24 cellular contexts compared by ENCODE assay signal in the genomic region with DNA sequence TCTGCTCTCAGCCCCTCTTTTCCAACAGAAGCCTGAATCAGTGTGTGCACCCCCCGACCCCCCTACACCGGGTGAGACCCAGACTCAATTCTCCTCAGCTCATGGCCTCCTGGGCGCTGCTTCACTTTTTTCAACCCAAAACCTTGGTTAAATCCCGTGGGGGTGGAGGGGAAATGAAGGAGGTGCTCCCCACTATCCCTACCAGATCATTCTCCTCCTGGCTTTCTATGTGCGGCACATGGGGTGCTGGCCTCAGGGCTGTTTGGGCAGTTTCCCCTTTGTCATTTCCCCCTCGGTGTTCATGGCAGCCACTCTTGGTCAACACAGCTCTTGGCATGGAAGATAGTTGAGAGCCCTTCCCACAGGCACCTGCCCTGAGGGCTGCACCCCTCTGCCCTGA. TPM values are rescaled to one million over a fixed set of nuclear protein-coding genes. Genes with fewer than 3 reads are reported as not detected.
DNase-seq lines count a peak whose midpoint lies in the region; ATAC-seq, FAIRE-seq and TF ChIP-seq lines count a peak whose summit lies in the region.
"Had no signal": no experiment of that assay in that cellular context is flagged by ENCODE, and none has a peak within 500 bp of the region (broad histone marks: within the 10 kb centered on the region; RNA-seq: fewer than 3 reads in every experiment).

No MANE protein-coding gene starts in this region.

- DNase-seq in cardiac septum (ENCODE audit: low spot score): peak; percentile 50
- no peak for DNase-seq in Right ventricle myocardium superior
- DNase-seq in astrocyte (ENCODE audit: low read depth): no peak
- DNase-seq in left lobe of liver (ENCODE audit: low spot score): peak; percentile 26
- DNase-seq in trophoblast cell: no peak
- no peak for DNase-seq in RWPE1 (ENCODE audit: low spot score)
- DNase-seq in amygdala (lab: John Stamatoyannopoulos, UW): no peak
- DNase-seq: 8988T; C1 segment of cervical spinal cord; Calu3; CD4-positive, alpha-beta memory T cell; COR-L47; DMS153; DND-41; GM23248; HFFc6 had no signal

- no peaks in the 10 kb centered on the region for H3K9me3 Mint-ChIP-seq in astrocyte (ENCODE audit: unreplicated experiment)
- H3K9me3 Mint-ChIP-seq: CD4-positive, alpha-beta memory T cell; HFFc6 had no signal

- no peak overlapping the region for H2BK12ac ChIP-seq in trophoblast cell (ENCODE audit: low read length)

- no peak overlapping the region for H2AFZ ChIP-seq in astrocyte (ENCODE audit: low read depth, low read length)
- H2AFZ ChIP-seq in trophoblast cell (ENCODE audit: insufficient read depth, low read length, poor library complexity): no peak overlapping the region
- H2AFZ ChIP-seq: GM23248 had no signal

- peaks cover 2% of the 10 kb centered on the region for H3K4me1 Mint-ChIP-seq in astrocyte (ENCODE audit: low read depth, unreplicated experiment)
- H3K4me1 Mint-ChIP-seq: CD4-positive, alpha-beta memory T cell had no signal

- H3K79me1 ChIP-seq in trophoblast cell (ENCODE audit: low read length): no peaks in the 10 kb centered on the region

- H2AK5ac ChIP-seq in trophoblast cell (ENCODE audit: low read length): no peak overlapping the region

- H3K14ac ChIP-seq in trophoblast cell (ENCODE audit: low read length): no peak overlapping the region

- no peak overlapping the region for H3K9ac ChIP-seq in astrocyte (ENCODE audit: low read length)
- peak overlapping the region; percentile 33 for H3K9ac ChIP-seq in trophoblast cell (ENCODE audit: low read length)
- H3K9ac ChIP-seq: GM23248 had no signal

- WGBS in trophoblast cell (ENCODE audit: extremely low coverage, insufficient coverage, insufficient read length): no CpG with 5 or more reads among the region's 6 CpGs

- H2BK120ac ChIP-seq in trophoblast cell (ENCODE audit: insufficient read depth, low read length, poor library complexity): no peak overlapping the region

- H3K4me2 ChIP-seq in astrocyte (ENCODE audit: low read length) (no peak overlapping the region), trophoblast cell (ENCODE audit: low read length) (no peak overlapping the region)
- H3K4me2 ChIP-seq: A549 had no signal

- H3K27ac ChIP-seq in astrocyte (ENCODE audit: low read depth, low read length) (no peak overlapping the region), trophoblast cell (ENCODE audit: low read depth, low read length) (no peak overlapping the region), RWPE1 (no peak overlapping the region)
- H3K27ac ChIP-seq: A549, GM23248 had no signal

- no peaks in the 10 kb centered on the region for H4K20me1 ChIP-seq in astrocyte (ENCODE audit: insufficient read depth, low read length)

- CTCF ChIA-PET in RWPE1 (lab: Yijun Ruan, JAX): interaction anchor here (0.6 to 0.7 kb wide), 2 partner anchors 9 to 110 kb away, joined by 3 to 4 read pairs; no protein-coding TSS in a partner anchor

- H3K4me3 ChIP-seq in astrocyte (ENCODE audit: insufficient read depth, low read depth, low read length): no peak overlapping the region
- H3K4me3 ChIP-seq in trophoblast cell (ENCODE audit: low read depth, low read length): no peak overlapping the region
- H3K4me3 ChIP-seq: A549, GM23248, HAP-1 had no signal

- H3K4ac ChIP-seq in trophoblast cell (ENCODE audit: low read depth, low read length): no peak overlapping the region

- H3K18ac ChIP-seq in trophoblast cell (ENCODE audit: low read length): no peak overlapping the region

- peak overlapping the region; percentile 26 for H3K27ac Mint-ChIP-seq in astrocyte (ENCODE audit: unreplicated experiment)
- H3K27ac Mint-ChIP-seq: CD4-positive, alpha-beta memory T cell; HFFc6 had no signal

- ATAC-seq in Right ventricle myocardium superior (ENCODE audit: poor library complexity): no peak
- ATAC-seq in left lobe of liver: no peak
- ATAC-seq in HG02973 (IDR thresholded peaks at IDR 0.05; ENCODE audit: unreplicated experiment): no peak
- ATAC-seq: A549 had no signal

- intact Hi-C loops in cardiac septum (cut with DNase I) (no loop called here), Right ventricle myocardium superior (cut with DNase I) (no loop called here)

- H4K91ac ChIP-seq in trophoblast cell (ENCODE audit: low read depth, low read length): no peak overlapping the region

- H3K27me3 Mint-ChIP-seq in astrocyte (ENCODE audit: low read depth, unreplicated experiment): peaks cover 31% of the 10 kb centered on the region

- peaks cover 3% of the 10 kb centered on the region for H3K36me3 Mint-ChIP-seq in astrocyte (ENCODE audit: low read depth, unreplicated experiment)
- H3K36me3 Mint-ChIP-seq: CD4-positive, alpha-beta memory T cell had no signal

- H3K4me1 ChIP-seq in astrocyte (ENCODE audit: insufficient read depth, low read length) (no peaks in the 10 kb centered on the region), trophoblast cell (ENCODE audit: control insufficient read depth in 1 of 2, insufficient read depth in 2 of 2, low read length in 2 of 2) (no peaks in the 10 kb centered on the region)
- H3K4me1 ChIP-seq: A549, HAP-1 had no signal

- no peak for FAIRE-seq in astrocyte (lab: Jason Lieb, UNC)
- FAIRE-seq: A549, G401.6, GM12892, GM19239, H1 had no signal

- no peak overlapping the region for H4K12ac ChIP-seq in trophoblast cell (ENCODE audit: low read depth, low read length)

- H3K36me3 ChIP-seq in astrocyte (ENCODE audit: insufficient read depth, low read length) (no peaks in the 10 kb centered on the region), trophoblast cell (ENCODE audit: control insufficient read depth in 1 of 2, insufficient read depth in 2 of 2, low read length in 2 of 2) (no peaks in the 10 kb centered on the region)
- H3K36me3 ChIP-seq: HAP-1 had no signal

- H3K23ac ChIP-seq in trophoblast cell (ENCODE audit: low read length): no peak overlapping the region

- no peak for TF ChIP-seq CTCF in astrocyte (IDR thresholded peaks at IDR 0.05; ENCODE audit: insufficient read depth, low read depth, low read length)
- no peak for TF ChIP-seq CTCF in RWPE1 (conservative IDR thresholded peaks at IDR 0.05; ENCODE audit: low read depth)

- H3K27me3 ChIP-seq in astrocyte (ENCODE audit: insufficient read depth, low read length) (no peaks in the 10 kb centered on the region), trophoblast cell (ENCODE audit: insufficient read depth, low read length) (no peaks in the 10 kb centered on the region)

- no peaks in the 10 kb centered on the region for H3K79me2 ChIP-seq in astrocyte (ENCODE audit: insufficient read depth, low read length)
- H3K79me2 ChIP-seq in trophoblast cell (ENCODE audit: control insufficient read depth, insufficient read depth, low read length, poor library complexity): no peaks in the 10 kb centered on the region

- H3K9me3 ChIP-seq in astrocyte (ENCODE audit: insufficient read depth, low read depth, low read length) (no peaks in the 10 kb centered on the region), trophoblast cell (ENCODE audit: insufficient read depth, low read depth, low read length) (no peaks in the 10 kb centered on the region)
- H3K9me3 ChIP-seq: A549, HAP-1 had no signal

- no peak overlapping the region for H2BK5ac ChIP-seq in trophoblast cell (ENCODE audit: low read depth, low read length, poor library complexity)

- H3K4me3 Mint-ChIP-seq in astrocyte (ENCODE audit: unreplicated experiment): no peak overlapping the region
- H3K4me3 Mint-ChIP-seq: CD4-positive, alpha-beta memory T cell; HFFc6 had no signal

- POLR2A ChIA-PET in RWPE1 (lab: Yijun Ruan, JAX; ENCODE audit: low non-redundant PET): no interaction called here

- no peak overlapping the region for H4K8ac ChIP-seq in trophoblast cell (ENCODE audit: low read depth, low read length)

RNA-seq across cellular contexts. Expression of a gene that starts 4.6 kb away (rescaled TPM):
- total RNA-seq in cardiac septum: not detected
- total RNA-seq in Right ventricle myocardium superior: not detected
- total RNA-seq in astrocyte: not detected in 2 replicates
- total RNA-seq in left lobe of liver: not detected
- polyA plus RNA-seq in trophoblast cell (2013): 3.1 and 3.7 TPM in 2 replicates
- total RNA-seq: Calu3; CD4-positive, alpha-beta memory T cell; GM23248; H1; HFFc6 had no signal
- polyA plus RNA-seq: A549; BJ; CD4-positive, alpha-beta memory T cell; GM23248; H1 had no signal

RNA-seq across cellular contexts. Expression of a gene that starts 46.5 kb away (rescaled TPM):
- total RNA-seq in cardiac septum (486 TPM), Right ventricle myocardium superior (971 TPM), astrocyte (316 and 355 TPM in 2 replicates), left lobe of liver (1,478 TPM)
- polyA plus RNA-seq in trophoblast cell (2013): 166 and 167 TPM in 2 replicates

Comparison
In these comparisons a context has a peak if more than half of its experiments do, and no peak if none do; other contexts are left out.
1. DNase-seq: peak in cardiac septum (single experiment) and left lobe of liver (single experiment); none in Right ventricle myocardium superior (single experiment), astrocyte (single experiment), trophoblast cell (0 of 2), RWPE1 (single experiment) and amygdala (0 of 56).